In genomic region chr1:27397106-27397505, GRCh38 we compare ENCODE assay signal across 23 cellular contexts. TPM values are rescaled to one million over a fixed set of nuclear protein-coding genes. Genes with fewer than 3 reads are reported as not detected.
"Had no signal": no experiment of that assay in that cellular context is flagged by ENCODE, and none has a peak within 500 bp of the region (broad histone marks: within the 10 kb centered on the region; RNA-seq: fewer than 3 reads in every experiment).

No MANE protein-coding gene starts in this region.

- H3K27ac ChIP-seq: cardiac muscle cell, epithelial cell of prostate, parathyroid adenoma, sigmoid colon, upper lobe of right lung, VCaP had no signal

- H2AFZ ChIP-seq: parathyroid adenoma had no signal

- H3K36me3 Mint-ChIP-seq: activated naive CD8-positive, alpha-beta T cell treated with anti-CD3 and anti-CD28 coated beads, Interleukin-2, amount 10 ng/mL, durations not matched to agents 7 days and 5 days; stimulated activated memory B cell treated with anti-CD40 and anti-IgM and Interleukin-4, amounts not matched to agents 10 μg/mL and 1 μg/mL and 100 μg/mL, for 72 hours had no signal

- H3K27ac Mint-ChIP-seq: activated naive CD8-positive, alpha-beta T cell treated with anti-CD3 and anti-CD28 coated beads, Interleukin-2, amount 10 ng/mL, durations not matched to agents 7 days and 5 days had no signal

- H3K9me3 Mint-ChIP-seq: activated naive CD8-positive, alpha-beta T cell treated with anti-CD3 and anti-CD28 coated beads, Interleukin-2, amount 10 ng/mL, durations not matched to agents 7 days and 5 days; activated T-helper 17 cell treated with anti-CD3 and anti-CD28 coated beads, Interleukin-2, amount 50 U/mL, for 72 hours; stimulated activated memory B cell treated with anti-CD40 and anti-IgM and Interleukin-4, amounts not matched to agents 10 μg/mL and 1 μg/mL and 100 μg/mL, for 72 hours had no signal

- H3K79me2 ChIP-seq: parathyroid adenoma had no signal

- H3K27me3 Mint-ChIP-seq: activated naive CD8-positive, alpha-beta T cell treated with anti-CD3 and anti-CD28 coated beads, Interleukin-2, amount 10 ng/mL, durations not matched to agents 7 days and 5 days; activated T-helper 17 cell treated with anti-CD3 and anti-CD28 coated beads, Interleukin-2, amount 50 U/mL, for 72 hours; stimulated activated memory B cell treated with anti-CD40 and anti-IgM and Interleukin-4, amounts not matched to agents 10 μg/mL and 1 μg/mL and 100 μg/mL, for 72 hours had no signal

- H3K36me3 ChIP-seq: cardiac muscle cell, sigmoid colon, upper lobe of right lung had no signal

- H3K27me3 ChIP-seq: cardiac muscle cell, sigmoid colon, upper lobe of right lung had no signal

- H3K4me1 ChIP-seq: parathyroid adenoma had no signal

- ATAC-seq: activated T-helper 17 cell treated with anti-CD3 and anti-CD28 coated beads, Interleukin-2, amount 50 U/mL, for 72 hours; left lobe of liver; stimulated activated memory B cell treated with anti-CD40 and anti-IgM and Interleukin-4, amounts not matched to agents 10 μg/mL and 1 μg/mL and 100 μg/mL, for 72 hours; upper lobe of right lung had no signal

- H3K9me3 ChIP-seq: sigmoid colon, upper lobe of right lung had no signal

- DNase-seq: activated CD4-positive, alpha-beta T cell treated with anti-CD3 and anti-CD28 coated beads for 1 hour; activated CD4-positive, alpha-beta T cell treated with anti-CD3 and anti-CD28 coated beads, Interleukin-2, amount 50 U/mL, for 48 hours; activated naive CD4-positive, alpha-beta T cell treated with Interleukin-2 at 50 U/mL for 16 hours; activated naive CD8-positive, alpha-beta T cell treated with anti-CD3 and anti-CD28 coated beads, Interleukin-2, amount 10 ng/mL, durations not matched to agents 7 days and 5 days; activated T-cell treated with anti-CD3 and anti-CD28 coated beads for 4 hours; amygdala; effector memory CD4-positive, alpha-beta T cell; glutamatergic neuron; kidney; midbrain; sigmoid colon; stimulated activated CD4-positive, alpha-beta T cell treated with anti-CD3 and anti-CD28 coated beads, Interleukin-4, amount 100 ng/mL, for 24 hours; T-helper 1 cell; upper lobe of right lung had no signal

- H3K4me3 ChIP-seq: cardiac muscle cell, sigmoid colon, upper lobe of right lung had no signal

- H3K4me3 Mint-ChIP-seq: activated naive CD8-positive, alpha-beta T cell treated with anti-CD3 and anti-CD28 coated beads, Interleukin-2, amount 10 ng/mL, durations not matched to agents 7 days and 5 days; activated T-helper 17 cell treated with anti-CD3 and anti-CD28 coated beads, Interleukin-2, amount 50 U/mL, for 72 hours; stimulated activated memory B cell treated with anti-CD40 and anti-IgM and Interleukin-4, amounts not matched to agents 10 μg/mL and 1 μg/mL and 100 μg/mL, for 72 hours had no signal

RNA-seq across cellular contexts. Expression of gene GPR3, which starts 4.7 kb away (rescaled TPM):
- total RNA-seq: left lobe of liver had no signal

RNA-seq across cellular contexts. Expression of gene CD164L2, which starts 14.0 kb away (rescaled TPM):
- total RNA-seq: activated naive CD8-positive, alpha-beta T cell treated with anti-CD3 and anti-CD28 coated beads, Interleukin-2, amount 10 ng/mL, durations not matched to agents 7 days and 5 days; activated T-helper 17 cell treated with anti-CD3 and anti-CD28 coated beads, Interleukin-2, amount 50 U/mL, for 72 hours; dermis blood vessel endothelial cell; left lobe of liver; lung microvascular endothelial cell; sigmoid colon had no signal

RNA-seq across cellular contexts. Expression of gene FCN3, which starts 22.5 kb away (rescaled TPM):
- total RNA-seq: activated naive CD8-positive, alpha-beta T cell treated with anti-CD3 and anti-CD28 coated beads, Interleukin-2, amount 10 ng/mL, durations not matched to agents 7 days and 5 days; activated T-helper 17 cell treated with anti-CD3 and anti-CD28 coated beads, Interleukin-2, amount 50 U/mL, for 72 hours; dermis blood vessel endothelial cell; lung microvascular endothelial cell had no signal

RNA-seq across cellular contexts. Expression of gene SYTL1, which starts 55.3 kb away (rescaled TPM):
- total RNA-seq: dermis blood vessel endothelial cell, lung microvascular endothelial cell had no signal
